In genomic region chr3:174620138-174620537, GRCh38 we compare ENCODE assay signal across 13 cellular contexts.
A peak's percentile ranks its signal among the peaks of the same experiment; 100 is the strongest.
DNase-seq lines count a peak whose midpoint lies in the region; ATAC-seq and TF ChIP-seq lines count a peak whose summit lies in the region.
"Had no signal": no experiment of that assay in that cellular context is flagged by ENCODE, and none has a peak within 500 bp of the region (broad histone marks: within the 10 kb centered on the region; RNA-seq: fewer than 3 reads in every experiment).

No MANE protein-coding gene starts in this region.

- no peaks in the 10 kb centered on the region for H3K27me3 Mint-ChIP-seq in natural killer cell (ENCODE audit: low read depth in 2 of 2)

- DNase-seq in A172 (ENCODE audit: low spot score), result peak; percentile 14
- peak; percentile 2 for DNase-seq in GM04504 (ENCODE audit: low read depth)
- DNase-seq in PC-3, result peak; percentile 61
- peak; percentile 15 to 44 for DNase-seq in fibroblast of lung (ENCODE audit: low read depth in 2 of 2)
- no peak for DNase-seq in HEK293T (ENCODE audit: extremely low spot score)
- no peak for DNase-seq in natural killer cell
- DNase-seq in DMS79 (lab: John Stamatoyannopoulos, UW), result no peak
- DNase-seq: activated gamma-delta T cell treated with Interleukin-2 at 50 U/mL for 16 hours, Calu3, NCI-H510A had no signal

- no peaks in the 10 kb centered on the region for H3K9me3 Mint-ChIP-seq in natural killer cell
- H3K9me3 Mint-ChIP-seq: stimulated activated effector memory CD8-positive, alpha-beta T cell treated with anti-CD3 and anti-CD28 coated beads, Interleukin-12 subunit alpha, Interleukin-12 subunit beta, amount 100 ng/mL, for 72 hours had no signal

- no peaks in the 10 kb centered on the region for H3K9me3 ChIP-seq in PC-3 (ENCODE audit: low read length)
- no peaks in the 10 kb centered on the region for H3K9me3 ChIP-seq in fibroblast of lung (ENCODE audit: control insufficient read depth, insufficient read depth, low read depth, low read length)

- H2AFZ ChIP-seq in PC-3 (ENCODE audit: low read length) (no peak overlapping the region), fibroblast of lung (ENCODE audit: low read length) (no peak overlapping the region)

- no peak overlapping the region for H3K27ac Mint-ChIP-seq in natural killer cell
- H3K27ac Mint-ChIP-seq: stimulated activated effector memory CD8-positive, alpha-beta T cell treated with anti-CD3 and anti-CD28 coated beads, Interleukin-12 subunit alpha, Interleukin-12 subunit beta, amount 100 ng/mL, for 72 hours had no signal

- intact Hi-C loops in PC-3 (cut with micrococcal nuclease) (loop anchor here (2.0 kb wide), 1 partner anchor 221 kb away; no protein-coding TSS in a partner anchor), natural killer cell (cut with micrococcal nuclease) (no loop called here)

- H3K4me1 Mint-ChIP-seq in natural killer cell, result peaks cover 5 to 7% of the 10 kb centered on the region in 2 donors
- H3K4me1 Mint-ChIP-seq: stimulated activated effector memory CD8-positive, alpha-beta T cell treated with anti-CD3 and anti-CD28 coated beads, Interleukin-12 subunit alpha, Interleukin-12 subunit beta, amount 100 ng/mL, for 72 hours had no signal

- H3K36me3 Mint-ChIP-seq in natural killer cell, result no peaks in the 10 kb centered on the region
- H3K36me3 Mint-ChIP-seq: stimulated activated effector memory CD8-positive, alpha-beta T cell treated with anti-CD3 and anti-CD28 coated beads, Interleukin-12 subunit alpha, Interleukin-12 subunit beta, amount 100 ng/mL, for 72 hours had no signal

- BruUV-seq in PC-3 (replicated peaks; lab: Mats Ljungman, UMichigan), result no TSS peak

- no peaks in the 10 kb centered on the region for H3K9me2 ChIP-seq in PC-3 (replicated peaks; ENCODE audit: low read length)

- H4K20me1 ChIP-seq in PC-3 (ENCODE audit: low read length) (no peaks in the 10 kb centered on the region), fibroblast of lung (ENCODE audit: control insufficient read depth, extremely low read depth, insufficient read depth, low read length) (no peaks in the 10 kb centered on the region)

- no peaks in the 10 kb centered on the region for H3K36me3 ChIP-seq in PC-3 (ENCODE audit: low read depth, low read length)
- no peaks in the 10 kb centered on the region for H3K36me3 ChIP-seq in fibroblast of lung (ENCODE audit: control insufficient read depth, insufficient read depth, low read length)

- H3K4me3 ChIP-seq in PC-3 (ENCODE audit: low read length), result no peak overlapping the region
- no peak overlapping the region for H3K4me3 ChIP-seq in fibroblast of lung (replicated peaks in 1 of 4; ENCODE audit: control extremely low read depth in 1 of 4, insufficient read depth in 1 of 4, low read depth in 3 of 4, low read length in 4 of 4)
- H3K4me3 ChIP-seq: lung had no signal

- ATAC-seq in PC-3 (peak; percentile 46), natural killer cell (no peak), HG02852 (IDR thresholded peaks at IDR 0.05; ENCODE audit: unreplicated experiment) (no peak)
- ATAC-seq: stimulated activated effector memory CD8-positive, alpha-beta T cell treated with anti-CD3 and anti-CD28 coated beads, Interleukin-12 subunit alpha, Interleukin-12 subunit beta, amount 100 ng/mL, for 72 hours had no signal

- no peaks in the 10 kb centered on the region for H3F3A ChIP-seq in PC-3 (ENCODE audit: low read length, unreplicated experiment)

- no peak overlapping the region for H3K4me3 Mint-ChIP-seq in natural killer cell
- H3K4me3 Mint-ChIP-seq: stimulated activated effector memory CD8-positive, alpha-beta T cell treated with anti-CD3 and anti-CD28 coated beads, Interleukin-12 subunit alpha, Interleukin-12 subunit beta, amount 100 ng/mL, for 72 hours had no signal

- TF ChIP-seq CTCF in PC-3 (conservative IDR thresholded peaks at IDR 0.05; ENCODE audit: low read depth, low read length) (peak; percentile 69), fibroblast of lung (conservative IDR thresholded peaks at IDR 0.05 in 1 of 2, IDR thresholded peaks at IDR 0.05 in 1 of 2; ENCODE audit: low read depth in 1 of 2, low read length in 2 of 2) (peak in 1 of 2 donors; percentile 34), natural killer cell (IDR thresholded peaks at IDR 0.05) (no peak)

- POLR2A ChIA-PET in PC-3 (lab: Charles Lee; ENCODE audit: unreplicated experiment), result no interaction called here
- POLR2A ChIA-PET in HEK293T (lab: Yijun Ruan, JAX), result no interaction called here

- H3K4me2 ChIP-seq in PC-3 (ENCODE audit: low read length) (no peak overlapping the region), fibroblast of lung (ENCODE audit: extremely low read depth, insufficient read depth, low read length) (no peak overlapping the region)

- no peaks in the 10 kb centered on the region for H3K4me1 ChIP-seq in PC-3 (ENCODE audit: insufficient read depth, low read length)
- no peaks in the 10 kb centered on the region for H3K4me1 ChIP-seq in fibroblast of lung (ENCODE audit: control insufficient read depth, extremely low read depth, insufficient read depth, low read length)

- CTCF ChIA-PET in PC-3 (lab: Charles Lee), result no interaction called here
- CTCF ChIA-PET in HEK293T (lab: Yijun Ruan, JAX), result no interaction called here

- H3K9ac ChIP-seq in PC-3 (ENCODE audit: low read length) (no peak overlapping the region), fibroblast of lung (ENCODE audit: insufficient read depth, low read length) (no peak overlapping the region)

- H3K27ac ChIP-seq in PC-3 (ENCODE audit: low read length) (no peak overlapping the region), fibroblast of lung (ENCODE audit: insufficient read depth, low read length) (no peak overlapping the region)

- H3K27me3 ChIP-seq in PC-3 (ENCODE audit: low read length) (no peaks in the 10 kb centered on the region), fibroblast of lung (ENCODE audit: control insufficient read depth, insufficient read depth, low read length) (no peaks in the 10 kb centered on the region)

- H3K79me2 ChIP-seq in PC-3 (ENCODE audit: low read length) (no peaks in the 10 kb centered on the region), fibroblast of lung (ENCODE audit: control insufficient read depth, insufficient read depth, low read length) (no peaks in the 10 kb centered on the region)

TF ChIP-seq in HEK293T, 16 proteins besides CTCF, POLR2A, EP300 and RAD21:
- no peak for TF ChIP-seq LEF1 (IDR thresholded peaks at IDR 0.05; ENCODE audit: borderline replicate concordance)
- TF ChIP-seq NFRKB (IDR thresholded peaks at IDR 0.05), result no peak

Comparison
In these comparisons a context has a peak if more than half of its experiments do, and no peak if none do; other contexts are left out.
1. DNase-seq: peak in A172 (single experiment), GM04504 (single experiment), PC-3 (single experiment) and fibroblast of lung (2 of 2); none in HEK293T (single experiment), natural killer cell (single experiment) and DMS79 (single experiment).